Comparison of ENCODE assay signal across 14 cellular contexts in the genomic region with DNA sequence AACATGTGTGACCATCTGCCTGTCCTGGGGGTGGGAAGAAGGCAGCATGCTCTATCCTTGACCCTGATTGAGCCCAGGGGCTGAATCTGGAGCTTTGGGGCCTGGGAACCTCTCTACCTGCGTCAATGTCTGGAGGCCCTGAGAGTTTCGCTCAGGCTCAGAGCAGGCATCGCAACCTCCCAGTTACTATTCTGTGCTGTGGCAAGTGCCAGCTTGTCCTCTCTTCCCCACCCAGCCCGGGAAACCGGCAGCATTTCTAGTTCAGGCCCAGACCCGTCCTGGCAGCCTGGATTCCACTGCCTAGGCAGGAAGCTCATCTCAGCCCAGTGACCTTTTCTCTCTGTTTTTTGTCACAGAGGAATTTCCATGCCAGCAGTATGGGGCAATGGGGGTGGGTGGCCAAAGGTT. TPM values are rescaled to one million over a fixed set of nuclear protein-coding genes. Genes with fewer than 3 reads are reported as not detected.
DNase-seq lines count a peak whose midpoint lies in the region; ATAC-seq and TF ChIP-seq lines count a peak whose summit lies in the region.
"Had no signal": no experiment of that assay in that cellular context is flagged by ENCODE, and none has a peak within 500 bp of the region (broad histone marks: within the 10 kb centered on the region; RNA-seq: fewer than 3 reads in every experiment).

No MANE protein-coding gene starts in this region.

- H3K9me3 ChIP-seq in thymus (ENCODE audit: control insufficient read depth) (no peaks in the 10 kb centered on the region), OCI-LY7 (ENCODE audit: low read length) (no peaks in the 10 kb centered on the region)
- H3K9me3 ChIP-seq: HAP-1 had no signal

- DNase-seq in activated CD8-positive, alpha-beta memory T cell treated with anti-CD3 and anti-CD28 coated beads, Interleukin-2, amount 50 U/mL, for 48 hours, result peak; percentile 36
- no peak for DNase-seq in activated CD8-positive, alpha-beta memory T cell treated with anti-CD3 and anti-CD28 coated beads, Interleukin-2, amount 50 U/mL, for 4 hours
- peak; percentile 95 for DNase-seq in RWPE1 (ENCODE audit: low spot score)
- no peak for DNase-seq in OCI-LY7 (ENCODE audit: low spot score)
- DNase-seq in activated CD4-positive, alpha-beta T cell treated with anti-CD3 and anti-CD28 coated beads for 1 hour, result no peak
- DNase-seq: ACHN, anterior cingulate cortex, midbrain, occipital lobe had no signal

- ATAC-seq in esophagus mucosa (peak; percentile 97), GM21529 (IDR thresholded peaks at IDR 0.05; ENCODE audit: unreplicated experiment) (no peak)
- ATAC-seq: WTC11 had no signal

- no TSS peak for BruUV-seq in OCI-LY7 (replicated peaks; lab: Mats Ljungman, UMichigan)

- H3K9me2 ChIP-seq in OCI-LY7 (ENCODE audit: insufficient read depth, low read length), result no peaks in the 10 kb centered on the region

- intact Hi-C loops in OCI-LY7 (cut with micrococcal nuclease; ENCODE audit: unreplicated experiment), result no loop called here

- H3K4me3 ChIP-seq in thymus (ENCODE audit: low read length) (no peak overlapping the region), OCI-LY7 (ENCODE audit: low read depth, low read length, poor library complexity, severe bottlenecking) (no peak overlapping the region)
- H3K4me3 ChIP-seq: HAP-1 had no signal

- POLR2A ChIA-PET in RWPE1 (lab: Yijun Ruan, JAX; ENCODE audit: low non-redundant PET), result interaction anchor here (1.1 to 2.4 kb wide), 5 partner anchors 8 to 28 kb away, joined by 3 to 28 read pairs (median 6); a partner anchor contains a TSS
- POLR2A ChIA-PET in OCI-LY7 (lab: Charles Lee), result interaction anchor here (0.8 kb wide), 1 partner anchor 9 kb away, joined by 5 read pairs; no protein-coding TSS in a partner anchor

- CTCF ChIA-PET in RWPE1 (lab: Yijun Ruan, JAX) (interaction anchor here (0.5 to 1.5 kb wide), 4 partner anchors 12 to 226 kb away, joined by 3 to 5 read pairs (median 3); a partner anchor contains a TSS), OCI-LY7 (lab: Charles Lee; ENCODE audit: unreplicated experiment) (interaction anchor here (0.6 kb wide), 1 partner anchor 8 kb away, joined by 5 read pairs; no protein-coding TSS in a partner anchor)

- H4K20me1 ChIP-seq in OCI-LY7 (ENCODE audit: insufficient read depth, low read length), result no peaks in the 10 kb centered on the region

- H3K79me2 ChIP-seq in OCI-LY7 (ENCODE audit: insufficient read depth, low read depth, low read length), result no peaks in the 10 kb centered on the region

- H3K4me2 ChIP-seq in OCI-LY7 (ENCODE audit: low read length), result no peak overlapping the region

- H3K27me3 ChIP-seq in thymus (ENCODE audit: control insufficient read depth, insufficient read depth), result no peaks in the 10 kb centered on the region

- H3K4me1 ChIP-seq in thymus (ENCODE audit: control insufficient read depth, insufficient read depth, low read length) (peaks cover 5% of the 10 kb centered on the region), OCI-LY7 (ENCODE audit: insufficient read depth, low read length, poor library complexity, severe bottlenecking) (no peaks in the 10 kb centered on the region)
- H3K4me1 ChIP-seq: HAP-1 had no signal

- H3K36me3 ChIP-seq in thymus (ENCODE audit: control insufficient read depth, insufficient read depth), result no peaks in the 10 kb centered on the region
- H3K36me3 ChIP-seq in OCI-LY7 (ENCODE audit: insufficient read depth, low read length), result no peaks in the 10 kb centered on the region
- H3K36me3 ChIP-seq: HAP-1 had no signal

- H3K27ac ChIP-seq in RWPE1 (peak overlapping the region; percentile 99), thymus (ENCODE audit: low read depth) (peak overlapping the region; percentile 78), OCI-LY7 (ENCODE audit: low read depth, low read length, poor library complexity, severe bottlenecking) (no peak overlapping the region)

- TF ChIP-seq CTCF in RWPE1 (conservative IDR thresholded peaks at IDR 0.05; ENCODE audit: low read depth) (no peak), OCI-LY7 (conservative IDR thresholded peaks at IDR 0.05; ENCODE audit: low read length) (no peak)

- no peak overlapping the region for H2AFZ ChIP-seq in OCI-LY7 (ENCODE audit: low read length)

- 93% methylated on average over 6 of the region's 6 CpGs for WGBS in thymus

RNA-seq across cellular contexts. Expression of a gene that starts 10.0 kb away (rescaled TPM):
- total RNA-seq in esophagus mucosa, result 159 TPM
- 39.9 TPM for polyA plus RNA-seq in thymus
- total RNA-seq in OCI-LY7 (2014; rRNA removed; shearing (Covaris generic)), result not detected in 2 replicates
- not detected in 2 replicates for total RNA-seq in OCI-LY7 (2022)

RNA-seq across cellular contexts. Expression of a gene that starts 11.8 kb away (rescaled TPM):
- 4.9 TPM for total RNA-seq in esophagus mucosa
- 2.9 TPM for polyA plus RNA-seq in thymus
- total RNA-seq in OCI-LY7 (2014; rRNA removed; shearing (Covaris generic)), result 10.4 and 12.8 TPM in 2 replicates
- 8.4 and 10.5 TPM in 2 replicates for total RNA-seq in OCI-LY7 (2022)

RNA-seq across cellular contexts. Expression of a gene that starts 31.6 kb away (rescaled TPM):
- total RNA-seq in esophagus mucosa (6.3 TPM), OCI-LY7 (2022) (4.2 and 5.0 TPM in 2 replicates)
- 2.8 TPM for polyA plus RNA-seq in thymus
- 3.7 and 4.4 TPM in 2 replicates for total RNA-seq in OCI-LY7 (2014; rRNA removed; shearing (Covaris generic))

Comparison
In these comparisons a context has a peak if more than half of its experiments do, and no peak if none do; other contexts are left out.
1. DNase-seq: peak in activated CD8-positive, alpha-beta memory T cell treated with anti-CD3 and anti-CD28 coated beads, Interleukin-2, amount 50 U/mL, for 48 hours (single experiment) and RWPE1 (single experiment); none in activated CD8-positive, alpha-beta memory T cell treated with anti-CD3 and anti-CD28 coated beads, Interleukin-2, amount 50 U/mL, for 4 hours (single experiment), OCI-LY7 (single experiment) and activated CD4-positive, alpha-beta T cell treated with anti-CD3 and anti-CD28 coated beads for 1 hour (single experiment).
2. RNA of a gene that starts 10.0 kb away (total RNA-seq): 159 TPM in esophagus mucosa (single experiment); not detected in OCI-LY7; every median in the first group is over 100 times any median in the second.